Comparison of ENCODE assay signal across 8 cellular contexts in genomic region chr6:4021862-4022715, GRCh38. TPM values are rescaled to one million over a fixed set of nuclear protein-coding genes. Genes with fewer than 3 reads are reported as not detected.
DNase-seq lines count a peak whose midpoint lies in the region; ATAC-seq and TF ChIP-seq lines count a peak whose summit lies in the region.

No MANE protein-coding gene starts in this region.

- H3K4me3 ChIP-seq in Caco-2 (ENCODE audit: low read depth, low read length) = peak overlapping the region; percentile 89
- H3K4me3 ChIP-seq in mammary epithelial cell (replicated peaks in 1 of 3; ENCODE audit: insufficient read depth in 1 of 3, low read depth in 2 of 3, low read length in 3 of 3) = peak overlapping the region; percentile 92 to 98 (median 93)
- peak overlapping the region; percentile 72 to 97 (median 74) for H3K4me3 ChIP-seq in liver (ENCODE audit: low read depth in 1 of 3, low read length in 3 of 3)
- H3K4me3 ChIP-seq in upper lobe of right lung = peak overlapping the region; percentile 86

- H3K27ac ChIP-seq in mammary epithelial cell (ENCODE audit: insufficient read depth, low read depth, low read length) (peak overlapping the region; percentile 91), liver (ENCODE audit: low read depth in 1 of 2, low read length in 2 of 2) (peak overlapping the region; percentile 91 to 93), upper lobe of right lung (peak overlapping the region; percentile 98)

- peak; percentile 2 for ATAC-seq in GM21528 (IDR thresholded peaks at IDR 0.05; ENCODE audit: low FRiP score, unreplicated experiment)
- peak; percentile 2 for ATAC-seq in upper lobe of right lung
- ATAC-seq in HG02840 (IDR thresholded peaks at IDR 0.05; ENCODE audit: low FRiP score, unreplicated experiment) = no peak

- peak overlapping the region; percentile 98 for H3K4me3 Mint-ChIP-seq in Caco-2 (ENCODE audit: unreplicated experiment)

- 4% methylated on average over 14 of the region's 15 CpGs for WGBS in mammary epithelial cell (ENCODE audit: low coverage, missing lambda C conversion rate)
- 2% methylated on average over 15 of the region's 15 CpGs for WGBS in liver

- TF ChIP-seq RAD21 in liver (IDR thresholded peaks at IDR 0.05) = no peak

- no peaks in the 10 kb centered on the region for H3K9me3 Mint-ChIP-seq in Caco-2 (ENCODE audit: unreplicated experiment)

- DNase-seq in Caco-2 = no peak
- DNase-seq in M059J (ENCODE audit: low read depth) = peak; percentile 69
- DNase-seq in mammary epithelial cell = no peak
- DNase-seq in upper lobe of right lung = no peak
- DNase-seq in 8988T = no peak

- peak overlapping the region; percentile 99 for H3K27ac Mint-ChIP-seq in Caco-2 (ENCODE audit: unreplicated experiment)

- peaks cover 7% of the 10 kb centered on the region for H3K4me1 Mint-ChIP-seq in Caco-2 (ENCODE audit: low read depth, unreplicated experiment)

- BruUV-seq in Caco-2 (replicated peaks; lab: Mats Ljungman, UMichigan) (TSS peak; percentile 40), mammary epithelial cell (replicated peaks; lab: Mats Ljungman, UMichigan) (TSS peak; percentile 31)

- H3K9ac ChIP-seq in mammary epithelial cell (ENCODE audit: insufficient read depth, low read length) (peak overlapping the region; percentile 96), liver (ENCODE audit: low read depth in 1 of 2, low read length in 2 of 2) (peak overlapping the region; percentile 83)

- no peaks in the 10 kb centered on the region for H3K36me3 ChIP-seq in Caco-2 (ENCODE audit: control insufficient read depth, insufficient read depth, low read length)
- no peaks in the 10 kb centered on the region for H3K36me3 ChIP-seq in mammary epithelial cell (ENCODE audit: insufficient read depth, low read length)
- no peaks in the 10 kb centered on the region for H3K36me3 ChIP-seq in liver (ENCODE audit: control insufficient read depth in 4 of 4, insufficient read depth in 3 of 4, low read depth in 1 of 4, low read length in 3 of 4)
- H3K36me3 ChIP-seq in upper lobe of right lung = no peaks in the 10 kb centered on the region

- intact Hi-C loops in Caco-2 (cut with micrococcal nuclease; ENCODE audit: unreplicated experiment) (no loop called here), mammary epithelial cell (cut with micrococcal nuclease) (loop anchor here (2.0 kb wide), 1 partner anchor 37 kb away; no protein-coding TSS in a partner anchor), upper lobe of right lung (cut with DNase I) (no loop called here)

- H3K4me1 ChIP-seq in Caco-2 (peaks cover 16% of the 10 kb centered on the region), mammary epithelial cell (ENCODE audit: insufficient read depth, low read length) (peaks cover 14% of the 10 kb centered on the region), liver (ENCODE audit: control insufficient read depth in 4 of 4, insufficient read depth in 4 of 4, low read length in 3 of 4) (peaks cover 9 to 54% (median 42%) of the 10 kb centered on the region in 4 donors), upper lobe of right lung (peaks cover 59% of the 10 kb centered on the region)

- peaks cover 31% of the 10 kb centered on the region for H3K36me3 Mint-ChIP-seq in Caco-2 (ENCODE audit: insufficient read depth, unreplicated experiment)

- peaks cover 71% of the 10 kb centered on the region for H3K79me2 ChIP-seq in mammary epithelial cell (ENCODE audit: insufficient read depth, low read length)

- CTCF ChIA-PET in Caco-2 (lab: Charles Lee) (interaction anchor here (0.6 to 2.4 kb wide), 4 partner anchors 15 to 181 kb away, joined by 3 to 8 read pairs (median 5); partner anchors contain the start of gene ECI2), mammary epithelial cell (lab: Charles Lee; ENCODE audit: low non-redundant PET) (interaction anchor here (0.7 kb wide), 1 partner anchor 1231 kb away, joined by 4 read pairs; no protein-coding TSS in a partner anchor)

- in situ Hi-C loops in mammary epithelial cell (cut with MboI; ENCODE audit: low sequenced_read_pairs in 2 of 2) = loop anchor here in 1 of 2 donors (25.0 kb wide), 1 partner anchor 735 kb away; no protein-coding TSS in a partner anchor

- peak overlapping the region; percentile 93 for H3K4me2 ChIP-seq in mammary epithelial cell (ENCODE audit: insufficient read depth, low read depth, low read length)

- dilution Hi-C loops in mammary epithelial cell (cut with HindIII; ENCODE audit: low sequenced_read_pairs) = no loop called here

- H3K9me3 ChIP-seq in Caco-2 (no peaks in the 10 kb centered on the region), mammary epithelial cell (replicated peaks; ENCODE audit: insufficient read depth, low read length) (no peaks in the 10 kb centered on the region), liver (ENCODE audit: control insufficient read depth in 4 of 4, low read length in 3 of 4) (no peaks in the 10 kb centered on the region), upper lobe of right lung (no peaks in the 10 kb centered on the region)

- POLR2A ChIA-PET in Caco-2 (lab: Charles Lee) = interaction anchor here (0.5 to 1.5 kb wide), 6 partner anchors 77 to 1505 kb away, joined by 3 to 6 read pairs (median 3); no protein-coding TSS in a partner anchor

- H3K27me3 ChIP-seq in Caco-2 (replicated peaks; ENCODE audit: control insufficient read depth, insufficient read depth, low read length) (no peaks in the 10 kb centered on the region), mammary epithelial cell (ENCODE audit: insufficient read depth, low read length) (no peaks in the 10 kb centered on the region), liver (ENCODE audit: control insufficient read depth in 4 of 4, insufficient read depth in 4 of 4, low read length in 3 of 4) (no peaks in the 10 kb centered on the region), upper lobe of right lung (no peaks in the 10 kb centered on the region)

- TF ChIP-seq CTCF in Caco-2 (IDR thresholded peaks at IDR 0.05; ENCODE audit: insufficient read depth in 1 of 2, low read depth in 1 of 2, low read length in 1 of 2, severe bottlenecking in 1 of 2, unreplicated experiment in 1 of 2) (no peak), mammary epithelial cell (conservative IDR thresholded peaks at IDR 0.05 in 1 of 2, IDR thresholded peaks at IDR 0.05 in 1 of 2; ENCODE audit: extremely low read depth in 1 of 2, insufficient read depth in 1 of 2, low read depth in 1 of 2, low read length in 2 of 2) (no peak), liver (IDR thresholded peaks at IDR 0.05; ENCODE audit: low read depth, low read length, missing input control) (no peak), upper lobe of right lung (IDR thresholded peaks at IDR 0.05) (no peak)

- H3K27me3 Mint-ChIP-seq in Caco-2 (ENCODE audit: insufficient read depth, unreplicated experiment) = no peaks in the 10 kb centered on the region

- H4K20me1 ChIP-seq in mammary epithelial cell (ENCODE audit: insufficient read depth, low read length) = no peaks in the 10 kb centered on the region

- peak overlapping the region; percentile 93 for H2AFZ ChIP-seq in mammary epithelial cell (ENCODE audit: low read depth, low read length)

TF ChIP-seq in liver, 16 proteins besides CTCF, POLR2A, EP300 and RAD21 (continues in another document):
- no peak for TF ChIP-seq GABPA (IDR thresholded peaks at IDR 0.05 in 1 of 2, conservative IDR thresholded peaks at IDR 0.05 in 1 of 2)
- no peak for TF ChIP-seq EGR1 (IDR thresholded peaks at IDR 0.05; ENCODE audit: low read depth in 2 of 2)
- TF ChIP-seq SP1 (IDR thresholded peaks at IDR 0.05) = no peak
- no peak for TF ChIP-seq MAX (IDR thresholded peaks at IDR 0.05)
- TF ChIP-seq JUND (IDR thresholded peaks at IDR 0.05) = no peak
- no peak for TF ChIP-seq FOXA2 (IDR thresholded peaks at IDR 0.05)
- TF ChIP-seq RXRA (IDR thresholded peaks at IDR 0.05) = no peak
- no peak for TF ChIP-seq NR2F2 (IDR thresholded peaks at IDR 0.05)
- no peak for TF ChIP-seq YY1 (IDR thresholded peaks at IDR 0.05)
- no peak for TF ChIP-seq HNF4G (IDR thresholded peaks at IDR 0.05)
- TF ChIP-seq, protein P1, sequence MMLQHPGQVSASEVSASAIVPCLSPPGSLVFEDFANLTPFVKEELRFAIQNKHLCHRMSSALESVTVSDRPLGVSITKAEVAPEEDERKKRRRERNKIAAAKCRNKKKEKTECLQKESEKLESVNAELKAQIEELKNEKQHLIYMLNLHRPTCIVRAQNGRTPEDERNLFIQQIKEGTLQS (IDR thresholded peaks at IDR 0.05) = no peak
- TF ChIP-seq REST (IDR thresholded peaks at IDR 0.05) = no peak
- TF ChIP-seq FOXA1 (IDR thresholded peaks at IDR 0.05) = no peak
- TF ChIP-seq TAF1 (conservative IDR thresholded peaks at IDR 0.05) = no peak
- no peak for TF ChIP-seq HNF4A (conservative IDR thresholded peaks at IDR 0.05)

RNA-seq across cellular contexts. Expression of gene FAM217A, which starts 56.8 kb away (rescaled TPM):
- total RNA-seq in Caco-2 (2022) (not detected in 2 replicates), mammary epithelial cell (not detected), liver (not detected), upper lobe of right lung (not detected)
- not detected in 2 replicates for total RNA-seq in M059J (2014; rRNA removed; shearing (Covaris generic))
- polyA plus RNA-seq in mammary epithelial cell (not detected), liver (not detected)
- polyA minus RNA-seq in mammary epithelial cell = not detected
